Comparison of ENCODE assay signal across 1 cellular context in the genomic region with DNA sequence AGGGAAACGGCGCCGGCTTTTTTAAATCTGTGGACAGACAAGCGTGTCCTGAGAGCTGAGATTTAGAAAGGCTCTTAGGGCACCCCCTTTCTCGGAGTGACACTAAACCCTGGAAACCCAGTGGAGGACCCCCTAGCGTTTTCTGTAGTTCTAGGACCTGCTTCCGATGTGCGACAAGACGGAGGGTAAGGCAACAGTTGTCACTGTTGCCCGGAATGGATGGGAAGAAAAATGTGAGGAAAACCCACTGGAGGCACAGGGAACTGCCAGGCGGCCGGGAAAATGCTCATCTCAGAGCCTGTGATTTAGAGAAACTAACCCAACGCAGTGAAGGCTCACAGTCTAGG.
TF ChIP-seq lines count a peak whose summit lies in the region.

No MANE protein-coding gene starts in this region.

TF ChIP-seq in HepG2, 621 proteins besides CTCF, POLR2A, EP300 and RAD21:
- TF ChIP-seq ZNF572 (CRISPR knock-in tag; IDR thresholded peaks at IDR 0.05) = no peak; the same call in 1 of the 2 replicates
- no peak for TF ChIP-seq MYC (CRISPR knock-in tag; IDR thresholded peaks at IDR 0.05; ENCODE audit: borderline replicate concordance)
- TF ChIP-seq ZNF816 (CRISPR knock-in tag; IDR thresholded peaks at IDR 0.05; ENCODE audit: borderline replicate concordance) = peak; percentile 18; the same call in 1 of the 2 replicates
- TF ChIP-seq CHD4 (IDR thresholded peaks at IDR 0.05; ENCODE audit: borderline replicate concordance, low read length) = 0 out of 2 replicates have a peak, but pooled peaks have one; percentile 59
- no peak for TF ChIP-seq ZNF34 (CRISPR knock-in tag; IDR thresholded peaks at IDR 0.05; ENCODE audit: borderline replicate concordance)
- TF ChIP-seq, protein P1, sequence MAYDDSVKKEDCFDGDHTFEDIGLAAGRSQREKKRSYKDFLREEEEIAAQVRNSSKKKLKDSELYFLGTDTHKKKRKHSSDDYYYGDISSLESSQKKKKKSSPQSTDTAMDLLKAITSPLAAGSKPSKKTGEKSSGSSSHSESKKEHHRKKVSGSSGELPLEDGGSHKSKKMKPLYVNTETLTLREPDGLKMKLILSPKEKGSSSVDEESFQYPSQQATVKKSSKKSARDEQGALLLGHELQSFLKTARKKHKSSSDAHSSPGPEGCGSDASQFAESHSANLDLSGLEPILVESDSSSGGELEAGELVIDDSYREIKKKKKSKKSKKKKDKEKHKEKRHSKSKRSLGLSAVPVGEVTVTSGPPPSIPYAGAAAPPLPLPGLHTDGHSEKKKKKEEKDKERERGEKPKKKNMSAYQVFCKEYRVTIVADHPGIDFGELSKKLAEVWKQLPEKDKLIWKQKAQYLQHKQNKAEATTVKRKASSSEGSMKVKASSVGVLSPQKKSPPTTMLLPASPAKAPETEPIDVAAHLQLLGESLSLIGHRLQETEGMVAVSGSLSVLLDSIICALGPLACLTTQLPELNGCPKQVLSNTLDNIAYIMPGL (CRISPR knock-in tag; IDR thresholded peaks at IDR 0.05; ENCODE audit: borderline replicate concordance in 1 of 2, low read depth in 1 of 2) = no peak
- TF ChIP-seq ZNF225 (CRISPR knock-in tag; IDR thresholded peaks at IDR 0.05) = no peak
- TF ChIP-seq PPARG (CRISPR knock-in tag; conservative IDR thresholded peaks at IDR 0.05) = peak; percentile 6; the same call in 1 of the 2 replicates
- no peak for TF ChIP-seq PHF20 (CRISPR knock-in tag; IDR thresholded peaks at IDR 0.05)
- peak; percentile 8; the same call in 1 of the 2 replicates for TF ChIP-seq SMC3 (IDR thresholded peaks at IDR 0.05; ENCODE audit: low read length)
- TF ChIP-seq JUND (CRISPR knock-in tag; IDR thresholded peaks at IDR 0.05) = 0 out of 2 replicates have a peak, but pooled peaks have one; percentile 3
- TF ChIP-seq SOX13 (IDR thresholded peaks at IDR 0.05) = peak; percentile 8; the same call in 1 of the 2 replicates
- TF ChIP-seq SOX13 (CRISPR knock-in tag; conservative IDR thresholded peaks at IDR 0.05 in 1 of 2, IDR thresholded peaks at IDR 0.05 in 1 of 2) = peak in 1 of 2 experiments; percentile 87; a peak in 1 of 4 replicates
- TF ChIP-seq ZNF484 (CRISPR knock-in tag; IDR thresholded peaks at IDR 0.05; ENCODE audit: borderline replicate concordance, low read depth) = 0 out of 2 replicates have a peak, but pooled peaks have one; percentile 26
- peak in 1 of 2 experiments; percentile 69; a peak in 1 of 4 replicates for TF ChIP-seq KLF16 (CRISPR knock-in tag; IDR thresholded peaks at IDR 0.05)
- TF ChIP-seq, protein P2, sequence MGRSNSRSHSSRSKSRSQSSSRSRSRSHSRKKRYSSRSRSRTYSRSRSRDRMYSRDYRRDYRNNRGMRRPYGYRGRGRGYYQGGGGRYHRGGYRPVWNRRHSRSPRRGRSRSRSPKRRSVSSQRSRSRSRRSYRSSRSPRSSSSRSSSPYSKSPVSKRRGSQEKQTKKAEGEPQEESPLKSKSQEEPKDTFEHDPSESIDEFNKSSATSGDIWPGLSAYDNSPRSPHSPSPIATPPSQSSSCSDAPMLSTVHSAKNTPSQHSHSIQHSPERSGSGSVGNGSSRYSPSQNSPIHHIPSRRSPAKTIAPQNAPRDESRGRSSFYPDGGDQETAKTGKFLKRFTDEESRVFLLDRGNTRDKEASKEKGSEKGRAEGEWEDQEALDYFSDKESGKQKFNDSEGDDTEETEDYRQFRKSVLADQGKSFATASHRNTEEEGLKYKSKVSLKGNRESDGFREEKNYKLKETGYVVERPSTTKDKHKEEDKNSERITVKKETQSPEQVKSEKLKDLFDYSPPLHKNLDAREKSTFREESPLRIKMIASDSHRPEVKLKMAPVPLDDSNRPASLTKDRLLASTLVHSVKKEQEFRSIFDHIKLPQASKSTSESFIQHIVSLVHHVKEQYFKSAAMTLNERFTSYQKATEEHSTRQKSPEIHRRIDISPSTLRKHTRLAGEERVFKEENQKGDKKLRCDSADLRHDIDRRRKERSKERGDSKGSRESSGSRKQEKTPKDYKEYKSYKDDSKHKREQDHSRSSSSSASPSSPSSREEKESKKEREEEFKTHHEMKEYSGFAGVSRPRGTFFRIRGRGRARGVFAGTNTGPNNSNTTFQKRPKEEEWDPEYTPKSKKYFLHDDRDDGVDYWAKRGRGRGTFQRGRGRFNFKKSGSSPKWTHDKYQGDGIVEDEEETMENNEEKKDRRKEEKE (IDR thresholded peaks at IDR 0.05) = no peak
- TF ChIP-seq, protein P3, sequence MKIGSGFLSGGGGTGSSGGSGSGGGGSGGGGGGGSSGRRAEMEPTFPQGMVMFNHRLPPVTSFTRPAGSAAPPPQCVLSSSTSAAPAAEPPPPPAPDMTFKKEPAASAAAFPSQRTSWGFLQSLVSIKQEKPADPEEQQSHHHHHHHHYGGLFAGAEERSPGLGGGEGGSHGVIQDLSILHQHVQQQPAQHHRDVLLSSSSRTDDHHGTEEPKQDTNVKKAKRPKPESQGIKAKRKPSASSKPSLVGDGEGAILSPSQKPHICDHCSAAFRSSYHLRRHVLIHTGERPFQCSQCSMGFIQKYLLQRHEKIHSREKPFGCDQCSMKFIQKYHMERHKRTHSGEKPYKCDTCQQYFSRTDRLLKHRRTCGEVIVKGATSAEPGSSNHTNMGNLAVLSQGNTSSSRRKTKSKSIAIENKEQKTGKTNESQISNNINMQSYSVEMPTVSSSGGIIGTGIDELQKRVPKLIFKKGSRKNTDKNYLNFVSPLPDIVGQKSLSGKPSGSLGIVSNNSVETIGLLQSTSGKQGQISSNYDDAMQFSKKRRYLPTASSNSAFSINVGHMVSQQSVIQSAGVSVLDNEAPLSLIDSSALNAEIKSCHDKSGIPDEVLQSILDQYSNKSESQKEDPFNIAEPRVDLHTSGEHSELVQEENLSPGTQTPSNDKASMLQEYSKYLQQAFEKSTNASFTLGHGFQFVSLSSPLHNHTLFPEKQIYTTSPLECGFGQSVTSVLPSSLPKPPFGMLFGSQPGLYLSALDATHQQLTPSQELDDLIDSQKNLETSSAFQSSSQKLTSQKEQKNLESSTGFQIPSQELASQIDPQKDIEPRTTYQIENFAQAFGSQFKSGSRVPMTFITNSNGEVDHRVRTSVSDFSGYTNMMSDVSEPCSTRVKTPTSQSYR (CRISPR knock-in tag; IDR thresholded peaks at IDR 0.05; ENCODE audit: borderline replicate concordance) = peak; percentile 4; the same call in 1 of the 2 replicates
- TF ChIP-seq, protein P4, sequence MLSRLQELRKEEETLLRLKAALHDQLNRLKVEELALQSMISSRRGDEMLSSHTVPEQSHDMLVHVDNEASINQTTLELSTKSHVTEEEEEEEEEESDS (CRISPR knock-in tag; IDR thresholded peaks at IDR 0.05; ENCODE audit: borderline replicate concordance) = 0 out of 2 replicates have a peak, but pooled peaks have one; percentile 2
- peak; percentile 85; the same call in 1 of the 2 replicates for TF ChIP-seq RNF2 (conservative IDR thresholded peaks at IDR 0.05; ENCODE audit: low read depth)
- TF ChIP-seq ETV5 (CRISPR knock-in tag; IDR thresholded peaks at IDR 0.05; ENCODE audit: borderline replicate concordance) = no peak
- TF ChIP-seq NFE2L2 (IDR thresholded peaks at IDR 0.05; ENCODE audit: low read length) = 0 out of 2 replicates have a peak, but pooled peaks have one; percentile 3
- peak; percentile 19; the same call in 1 of the 2 replicates for TF ChIP-seq ZNF720 (CRISPR knock-in tag; IDR thresholded peaks at IDR 0.05)
- TF ChIP-seq CREM (IDR thresholded peaks at IDR 0.05) = no peak
- TF ChIP-seq CREM (CRISPR knock-in tag; IDR thresholded peaks at IDR 0.05) = no peak
- TF ChIP-seq ZNF124 (CRISPR knock-in tag; IDR thresholded peaks at IDR 0.05) = 0 out of 2 replicates have a peak, but pooled peaks have one; percentile 6
- TF ChIP-seq ZNF501 (CRISPR knock-in tag; IDR thresholded peaks at IDR 0.05) = 0 out of 2 replicates have a peak, but pooled peaks have one; percentile 14
- TF ChIP-seq DMAP1 (CRISPR knock-in tag; IDR thresholded peaks at IDR 0.05) = no peak
- TF ChIP-seq, protein P5, sequence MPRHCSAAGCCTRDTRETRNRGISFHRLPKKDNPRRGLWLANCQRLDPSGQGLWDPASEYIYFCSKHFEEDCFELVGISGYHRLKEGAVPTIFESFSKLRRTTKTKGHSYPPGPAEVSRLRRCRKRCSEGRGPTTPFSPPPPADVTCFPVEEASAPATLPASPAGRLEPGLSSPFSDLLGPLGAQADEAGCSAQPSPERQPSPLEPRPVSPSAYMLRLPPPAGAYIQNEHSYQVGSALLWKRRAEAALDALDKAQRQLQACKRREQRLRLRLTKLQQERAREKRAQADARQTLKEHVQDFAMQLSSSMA (CRISPR knock-in tag; IDR thresholded peaks at IDR 0.05) = peak; percentile 6; the same call in 1 of the 2 replicates
- TF ChIP-seq CREB1 (IDR thresholded peaks at IDR 0.05) = no peak
- 0 out of 2 replicates have a peak, but pooled peaks have one; percentile 34 for TF ChIP-seq CREB1 (CRISPR knock-in tag; IDR thresholded peaks at IDR 0.05)
- TF ChIP-seq ASH2L (IDR thresholded peaks at IDR 0.05; ENCODE audit: insufficient read length, low read depth, low read length) = peak; percentile 70
- TF ChIP-seq ZSCAN29 (CRISPR knock-in tag; conservative IDR thresholded peaks at IDR 0.05) = 0 out of 2 replicates have a peak, but pooled peaks have one; percentile 3
- 0 out of 2 replicates have a peak, but pooled peaks have one; percentile 8 for TF ChIP-seq SMYD3 (CRISPR knock-in tag; IDR thresholded peaks at IDR 0.05)
- TF ChIP-seq RBAK (CRISPR knock-in tag; IDR thresholded peaks at IDR 0.05) = 0 out of 2 replicates have a peak, but pooled peaks have one; percentile 25
- peak; percentile 13 for TF ChIP-seq TEAD3 (CRISPR knock-in tag; optimal IDR thresholded peaks at IDR 0.05; ENCODE audit: borderline replicate concordance)
- peak; percentile 98; the same call in 1 of the 2 replicates for TF ChIP-seq ZNF878 (CRISPR knock-in tag; IDR thresholded peaks at IDR 0.05)
- 0 out of 2 replicates have a peak, but pooled peaks have one; percentile 5 for TF ChIP-seq ZNF205 (CRISPR knock-in tag; IDR thresholded peaks at IDR 0.05)
- 0 out of 2 replicates have a peak, but pooled peaks have one; percentile 14 for TF ChIP-seq IRX3 (CRISPR knock-in tag; IDR thresholded peaks at IDR 0.05; ENCODE audit: borderline replicate concordance, low read depth)
- peak; percentile 4; the same call in 1 of the 2 replicates for TF ChIP-seq ZBTB7B (CRISPR knock-in tag; IDR thresholded peaks at IDR 0.05)
- 0 out of 2 replicates have a peak, but pooled peaks have one; percentile 44 for TF ChIP-seq NAIF1 (CRISPR knock-in tag; IDR thresholded peaks at IDR 0.05; ENCODE audit: borderline replicate concordance)
- peak; percentile 76; the same call in 1 of the 2 replicates for TF ChIP-seq GFI1 (CRISPR knock-in tag; IDR thresholded peaks at IDR 0.05; ENCODE audit: borderline replicate concordance)
- no peak; the same call in 1 of the 2 replicates for TF ChIP-seq ZNF703 (CRISPR knock-in tag; IDR thresholded peaks at IDR 0.05; ENCODE audit: borderline replicate concordance)
- TF ChIP-seq, protein P6, sequence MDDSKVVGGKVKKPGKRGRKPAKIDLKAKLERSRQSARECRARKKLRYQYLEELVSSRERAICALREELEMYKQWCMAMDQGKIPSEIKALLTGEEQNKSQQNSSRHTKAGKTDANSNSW (CRISPR knock-in tag; IDR thresholded peaks at IDR 0.05; ENCODE audit: borderline replicate concordance) = peak; percentile 2; the same call in 1 of the 2 replicates
- 0 out of 2 replicates have a peak, but pooled peaks have one; percentile 4 for TF ChIP-seq MTF2 (CRISPR knock-in tag; IDR thresholded peaks at IDR 0.05; ENCODE audit: borderline replicate concordance)
- peak; percentile 17; the same call in 1 of the 2 replicates for TF ChIP-seq KDM5A (IDR thresholded peaks at IDR 0.05; ENCODE audit: borderline replicate concordance, low read length)
